In the genomic region with DNA sequence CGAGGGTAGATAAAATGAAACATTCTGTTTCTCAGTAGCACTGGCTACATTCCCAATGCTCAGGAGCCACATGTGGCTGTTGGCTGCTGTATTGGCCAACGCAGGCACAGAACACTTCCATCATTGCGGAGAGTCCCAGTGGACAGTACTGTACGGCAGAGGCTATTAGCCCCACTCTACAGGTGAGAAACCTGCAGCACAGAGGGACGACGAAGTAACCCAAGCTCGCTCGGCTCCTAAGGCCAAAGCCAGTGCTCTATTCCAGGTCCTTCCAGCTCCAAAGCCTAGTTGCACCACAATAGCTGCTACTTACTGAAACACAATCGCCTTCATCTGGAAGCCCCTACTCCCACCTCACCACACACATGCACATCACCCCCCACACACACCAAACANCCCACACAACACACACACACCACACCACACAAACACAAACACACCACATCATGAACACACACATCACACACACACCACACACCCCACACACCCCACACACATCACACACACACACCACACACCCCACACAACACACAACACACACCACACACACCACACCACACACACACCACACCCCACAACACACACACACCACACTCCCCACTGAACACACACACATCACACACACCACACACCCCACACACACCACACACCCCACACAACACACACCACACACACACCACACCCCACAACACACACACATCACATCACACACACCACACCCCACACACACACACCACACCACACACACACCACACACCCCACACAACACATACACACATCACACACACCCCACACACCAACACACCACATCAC, we compare ENCODE assay signal across 16 cellular contexts. TPM values are rescaled to one million over a fixed set of nuclear protein-coding genes. Genes with fewer than 3 reads are reported as not detected.
DNase-seq lines count a peak whose midpoint lies in the region; ATAC-seq and TF ChIP-seq lines count a peak whose summit lies in the region.
"Had no signal": no experiment of that assay in that cellular context is flagged by ENCODE, and none has a peak within 500 bp of the region (broad histone marks: within the 10 kb centered on the region; RNA-seq: fewer than 3 reads in every experiment).

No MANE protein-coding gene starts in this region.

- no peak overlapping the region for H3K9ac ChIP-seq in DND-41 (ENCODE audit: low read depth, low read length)

- peaks cover 22% of the 10 kb centered on the region for H3K4me1 ChIP-seq in CD4-positive, alpha-beta memory T cell (ENCODE audit: insufficient read depth, low read length)
- H3K4me1 ChIP-seq in DND-41 (ENCODE audit: insufficient read depth, low read length) (peaks cover 9% of the 10 kb centered on the region; the same call in 1 of the 2 replicates), foreskin keratinocyte (no peaks in the 10 kb centered on the region)
- H3K4me1 ChIP-seq in CD8-positive, alpha-beta memory T cell (ENCODE audit: insufficient read depth, low read length) = peaks cover 14% of the 10 kb centered on the region
- H3K4me1 ChIP-seq: left lung had no signal

- no peaks in the 10 kb centered on the region for H3K36me3 Mint-ChIP-seq in CD4-positive, alpha-beta memory T cell
- H3K36me3 Mint-ChIP-seq in CD8-positive, alpha-beta memory T cell = no peaks in the 10 kb centered on the region

- no peaks in the 10 kb centered on the region for H3K27me3 Mint-ChIP-seq in CD4-positive, alpha-beta memory T cell
- peaks cover 2 to 3% of the 10 kb centered on the region in 2 donors for H3K27me3 Mint-ChIP-seq in CD8-positive, alpha-beta memory T cell

- H2AFZ ChIP-seq in DND-41 (ENCODE audit: low read depth, low read length) = no peak overlapping the region

- H3K27ac Mint-ChIP-seq in CD4-positive, alpha-beta memory T cell = peak overlapping the region in 2 of 7 donors; percentile 81 to 86
- H3K27ac Mint-ChIP-seq in CD8-positive, alpha-beta memory T cell = peak overlapping the region in 2 of 8 donors; percentile 33 to 40

- ATAC-seq in DND-41 (ENCODE audit: insufficient read depth, low read depth) (peak; percentile 51), foreskin keratinocyte (peak; percentile 46)
- ATAC-seq: left lung had no signal

- TF ChIP-seq CTCF in DND-41 (IDR thresholded peaks at IDR 0.05; ENCODE audit: borderline replicate concordance, extremely low read depth, low read length, poor library complexity, severe bottlenecking) (no peak), foreskin keratinocyte (conservative IDR thresholded peaks at IDR 0.05) (no peak)

- H3K4me2 ChIP-seq in DND-41 (ENCODE audit: insufficient read depth, low read length) = no peak overlapping the region

- no peaks in the 10 kb centered on the region for H3K9me3 ChIP-seq in CD4-positive, alpha-beta memory T cell (ENCODE audit: control insufficient read depth in 1 of 2, low read length in 2 of 2)
- no peaks in the 10 kb centered on the region for H3K9me3 ChIP-seq in DND-41 (ENCODE audit: insufficient read depth, low read length, severe bottlenecking)
- no peaks in the 10 kb centered on the region for H3K9me3 ChIP-seq in CD8-positive, alpha-beta memory T cell (ENCODE audit: low read length)
- H3K9me3 ChIP-seq: left lung had no signal

- POLR2A ChIA-PET in CD4-positive, alpha-beta memory T cell (lab: Charles Lee; ENCODE audit: partially characterized antibody) = no interaction called here
- POLR2A ChIA-PET in CD8-positive, alpha-beta memory T cell (lab: Charles Lee) = no interaction called here

- H3K4me1 Mint-ChIP-seq in CD4-positive, alpha-beta memory T cell = peaks cover 20 to 33% (median 23%) of the 10 kb centered on the region in 4 donors
- H3K4me1 Mint-ChIP-seq in CD8-positive, alpha-beta memory T cell = peaks cover 3 to 24% (median 20%) of the 10 kb centered on the region in 3 donors

- no peaks in the 10 kb centered on the region; the same call in 1 of the 2 replicates for H4K20me1 ChIP-seq in DND-41 (ENCODE audit: insufficient read depth, low read length)

- CTCF ChIA-PET in CD4-positive, alpha-beta memory T cell (lab: Charles Lee; ENCODE audit: partially characterized antibody) = no interaction called here
- CTCF ChIA-PET in CD8-positive, alpha-beta memory T cell (lab: Charles Lee) = no interaction called here

- H3K9me3 Mint-ChIP-seq in CD4-positive, alpha-beta memory T cell = no peaks in the 10 kb centered on the region
- no peaks in the 10 kb centered on the region for H3K9me3 Mint-ChIP-seq in CD8-positive, alpha-beta memory T cell

- no peaks in the 10 kb centered on the region for H3K79me2 ChIP-seq in DND-41 (ENCODE audit: insufficient read depth, low read length)

- peak overlapping the region in 5 of 8 donors; percentile 30 to 72 (median 68) for H3K4me3 Mint-ChIP-seq in CD4-positive, alpha-beta memory T cell
- H3K4me3 Mint-ChIP-seq in CD8-positive, alpha-beta memory T cell = no peak overlapping the region

- H3K4me3 ChIP-seq in CD4-positive, alpha-beta memory T cell (ENCODE audit: low read length in 2 of 2) = no peak overlapping the region
- no peak overlapping the region for H3K4me3 ChIP-seq in DND-41 (ENCODE audit: low read depth in 1 of 2, low read length in 2 of 2)
- H3K4me3 ChIP-seq in CD8-positive, alpha-beta memory T cell (ENCODE audit: low read length) = no peak overlapping the region
- H3K4me3 ChIP-seq in H7 (ENCODE audit: insufficient read depth, low read depth, low read length) = no peak overlapping the region
- H3K4me3 ChIP-seq: cardiac muscle cell, left lung had no signal

- no peaks in the 10 kb centered on the region for H3K36me3 ChIP-seq in CD4-positive, alpha-beta memory T cell (ENCODE audit: insufficient read depth, low read length)
- no peaks in the 10 kb centered on the region for H3K36me3 ChIP-seq in DND-41 (ENCODE audit: insufficient read depth, low read length)
- no peaks in the 10 kb centered on the region for H3K36me3 ChIP-seq in CD8-positive, alpha-beta memory T cell (ENCODE audit: insufficient read depth, low read length)
- H3K36me3 ChIP-seq in H7 (replicated peaks; ENCODE audit: control insufficient read depth, insufficient read depth, low read length) = no peaks in the 10 kb centered on the region
- H3K36me3 ChIP-seq: cardiac muscle cell, left lung had no signal

- H3K27ac ChIP-seq in CD4-positive, alpha-beta memory T cell (ENCODE audit: low read depth, low read length) = no peak overlapping the region
- H3K27ac ChIP-seq in DND-41 (ENCODE audit: low read length) (no peak overlapping the region), foreskin keratinocyte (no peak overlapping the region)
- no peak overlapping the region for H3K27ac ChIP-seq in CD8-positive, alpha-beta memory T cell (ENCODE audit: low read depth, low read length)
- H3K27ac ChIP-seq: cardiac muscle cell had no signal

- intact Hi-C loops in CD4-positive, alpha-beta memory T cell (cut with micrococcal nuclease) = no loop called here

- no peaks in the 10 kb centered on the region for H3K27me3 ChIP-seq in CD4-positive, alpha-beta memory T cell (ENCODE audit: insufficient read depth, low read length)
- H3K27me3 ChIP-seq in DND-41 (ENCODE audit: insufficient read depth, low read length, poor library complexity) (no peaks in the 10 kb centered on the region), foreskin keratinocyte (no peaks in the 10 kb centered on the region), H7 (ENCODE audit: control insufficient read depth, insufficient read depth, low read length) (no peaks in the 10 kb centered on the region)
- H3K27me3 ChIP-seq in CD8-positive, alpha-beta memory T cell (ENCODE audit: insufficient read depth, low read length, poor library complexity, severe bottlenecking) = no peaks in the 10 kb centered on the region
- H3K27me3 ChIP-seq: cardiac muscle cell, left lung had no signal

- no peak for DNase-seq in CD4-positive, alpha-beta memory T cell
- no peak for DNase-seq in DND-41
- DNase-seq in OCI-M1 (lab: John Stamatoyannopoulos, UW) = peak; percentile 61
- DNase-seq in foreskin keratinocyte = peak in 1 of 2 donors; percentile 4
- no peak for DNase-seq in NCI-H1092 treated with DMSO at 0.1 percent for 48 hours (lab: John Stamatoyannopoulos, UW)
- no peak for DNase-seq in CD8-positive, alpha-beta memory T cell
- DNase-seq in H7 = no peak
- DNase-seq: activated naive CD4-positive, alpha-beta T cell treated with Interleukin-2 at 50 U/mL for 16 hours; left lung; NCI-H187 had no signal

RNA-seq across cellular contexts. Expression of a gene that starts 3.2 kb away (rescaled TPM):
- total RNA-seq in CD4-positive, alpha-beta memory T cell = not detected
- not detected for polyA plus RNA-seq in CD4-positive, alpha-beta memory T cell
- not detected in 2 replicates for total RNA-seq in foreskin keratinocyte
- polyA plus RNA-seq in foreskin keratinocyte = not detected in 2 replicates
- total RNA-seq in CD8-positive, alpha-beta memory T cell = not detected
- not detected for polyA plus RNA-seq in CD8-positive, alpha-beta memory T cell
- not detected in 2 replicates for total RNA-seq in H7 (2014; rRNA removed; shearing (Covaris generic))
- total RNA-seq: activated CD8-positive, alpha-beta memory T cell treated with anti-CD3 and anti-CD28 coated beads for 36 hours; cardiac muscle cell; endothelial cell of umbilical vein; left lung; subcutaneous adipose tissue; T-helper 2 cell treated with Interferon-gamma antibody and Interleukin-4, amounts not matched to agents 100 ng/mL and 5 ng/mL, for 36 hours had no signal
- polyA plus RNA-seq: cardiac muscle cell, endothelial cell of umbilical vein, neural cell had no signal

RNA-seq across cellular contexts. Expression of a gene that starts 49.8 kb away (rescaled TPM):
- not detected for total RNA-seq in CD4-positive, alpha-beta memory T cell
- polyA plus RNA-seq in CD4-positive, alpha-beta memory T cell = not detected
- not detected in 2 replicates for total RNA-seq in foreskin keratinocyte
- polyA plus RNA-seq in foreskin keratinocyte = not detected in 2 replicates
- not detected for total RNA-seq in CD8-positive, alpha-beta memory T cell
- not detected for polyA plus RNA-seq in CD8-positive, alpha-beta memory T cell
- not detected in 2 replicates for total RNA-seq in H7 (2014; rRNA removed; shearing (Covaris generic))
- total RNA-seq: activated CD8-positive, alpha-beta memory T cell treated with anti-CD3 and anti-CD28 coated beads for 36 hours; cardiac muscle cell; endothelial cell of umbilical vein; left lung; subcutaneous adipose tissue; T-helper 2 cell treated with Interferon-gamma antibody and Interleukin-4, amounts not matched to agents 100 ng/mL and 5 ng/mL, for 36 hours had no signal
- polyA plus RNA-seq: cardiac muscle cell, endothelial cell of umbilical vein, neural cell had no signal

Comparison
In these comparisons a context has a peak if more than half of its experiments do, and no peak if none do; other contexts are left out.
1. H3K4me3 Mint-ChIP-seq: peak in CD4-positive, alpha-beta memory T cell (5 of 8); none in CD8-positive, alpha-beta memory T cell (0 of 7).